1 cellular context compared by ENCODE assay signal in the genomic region with DNA sequence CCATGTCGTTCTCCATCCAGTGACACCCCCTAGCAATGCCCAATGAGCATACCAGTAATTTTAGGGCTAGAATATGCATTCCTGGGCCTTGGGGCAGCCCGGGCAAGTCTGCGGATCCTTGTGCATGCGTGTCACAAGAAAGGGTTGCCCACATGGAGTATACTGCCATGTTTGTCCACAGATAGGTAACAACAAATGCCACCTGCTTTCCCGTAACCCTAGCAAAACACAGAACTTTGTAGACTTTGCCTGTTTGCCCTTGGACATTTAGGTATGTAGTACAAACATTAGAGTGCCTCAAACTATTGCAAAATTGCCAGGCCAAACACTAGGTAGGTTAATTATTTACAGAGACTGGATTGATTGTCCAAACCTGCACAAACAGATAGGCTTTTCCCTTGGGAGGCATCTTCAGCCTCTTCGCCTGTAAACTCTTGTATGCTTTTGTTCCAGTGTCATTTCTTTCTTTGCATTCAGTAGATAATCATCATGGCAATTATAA.
TF ChIP-seq lines count a peak whose summit lies in the region.

No MANE protein-coding gene starts in this region.

TF ChIP-seq in HepG2, 621 proteins besides CTCF, POLR2A, EP300 and RAD21 (continued from another document and continues in another):
- TF ChIP-seq, protein P1, sequence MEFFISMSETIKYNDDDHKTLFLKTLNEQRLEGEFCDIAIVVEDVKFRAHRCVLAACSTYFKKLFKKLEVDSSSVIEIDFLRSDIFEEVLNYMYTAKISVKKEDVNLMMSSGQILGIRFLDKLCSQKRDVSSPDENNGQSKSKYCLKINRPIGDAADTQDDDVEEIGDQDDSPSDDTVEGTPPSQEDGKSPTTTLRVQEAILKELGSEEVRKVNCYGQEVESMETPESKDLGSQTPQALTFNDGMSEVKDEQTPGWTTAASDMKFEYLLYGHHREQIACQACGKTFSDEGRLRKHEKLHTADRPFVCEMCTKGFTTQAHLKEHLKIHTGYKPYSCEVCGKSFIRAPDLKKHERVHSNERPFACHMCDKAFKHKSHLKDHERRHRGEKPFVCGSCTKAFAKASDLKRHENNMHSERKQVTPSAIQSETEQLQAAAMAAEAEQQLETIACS (CRISPR knock-in tag; IDR thresholded peaks at IDR 0.05): no peak
- TF ChIP-seq, protein P2, sequence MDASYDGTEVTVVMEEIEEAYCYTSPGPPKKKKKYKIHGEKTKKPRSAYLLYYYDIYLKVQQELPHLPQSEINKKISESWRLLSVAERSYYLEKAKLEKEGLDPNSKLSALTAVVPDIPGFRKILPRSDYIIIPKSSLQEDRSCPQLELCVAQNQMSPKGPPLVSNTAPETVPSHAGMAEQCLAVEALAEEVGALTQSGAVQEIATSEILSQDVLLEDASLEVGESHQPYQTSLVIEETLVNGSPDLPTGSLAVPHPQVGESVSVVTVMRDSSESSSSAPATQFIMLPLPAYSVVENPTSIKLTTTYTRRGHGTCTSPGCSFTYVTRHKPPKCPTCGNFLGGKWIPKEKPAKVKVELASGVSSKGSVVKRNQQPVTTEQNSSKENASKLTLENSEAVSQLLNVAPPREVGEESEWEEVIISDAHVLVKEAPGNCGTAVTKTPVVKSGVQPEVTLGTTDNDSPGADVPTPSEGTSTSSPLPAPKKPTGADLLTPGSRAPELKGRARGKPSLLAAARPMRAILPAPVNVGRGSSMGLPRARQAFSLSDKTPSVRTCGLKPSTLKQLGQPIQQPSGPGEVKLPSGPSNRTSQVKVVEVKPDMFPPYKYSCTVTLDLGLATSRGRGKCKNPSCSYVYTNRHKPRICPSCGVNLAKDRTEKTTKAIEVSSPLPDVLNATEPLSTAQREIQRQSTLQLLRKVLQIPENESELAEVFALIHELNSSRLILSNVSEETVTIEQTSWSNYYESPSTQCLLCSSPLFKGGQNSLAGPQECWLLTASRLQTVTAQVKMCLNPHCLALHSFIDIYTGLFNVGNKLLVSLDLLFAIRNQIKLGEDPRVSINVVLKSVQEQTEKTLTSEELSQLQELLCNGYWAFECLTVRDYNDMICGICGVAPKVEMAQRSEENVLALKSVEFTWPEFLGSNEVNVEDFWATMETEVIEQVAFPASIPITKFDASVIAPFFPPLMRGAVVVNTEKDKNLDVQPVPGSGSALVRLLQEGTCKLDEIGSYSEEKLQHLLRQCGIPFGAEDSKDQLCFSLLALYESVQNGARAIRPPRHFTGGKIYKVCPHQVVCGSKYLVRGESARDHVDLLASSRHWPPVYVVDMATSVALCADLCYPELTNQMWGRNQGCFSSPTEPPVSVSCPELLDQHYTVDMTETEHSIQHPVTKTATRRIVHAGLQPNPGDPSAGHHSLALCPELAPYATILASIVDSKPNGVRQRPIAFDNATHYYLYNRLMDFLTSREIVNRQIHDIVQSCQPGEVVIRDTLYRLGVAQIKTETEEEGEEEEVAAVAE (CRISPR knock-in tag; IDR thresholded peaks at IDR 0.05; ENCODE audit: borderline replicate concordance): peak; percentile 93
- TF ChIP-seq MYNN (CRISPR knock-in tag; IDR thresholded peaks at IDR 0.05; ENCODE audit: low read depth): no peak
- peak; percentile 84; the same call in 1 of the 2 replicates for TF ChIP-seq ZC3H13 (CRISPR knock-in tag; IDR thresholded peaks at IDR 0.05)
- no peak for TF ChIP-seq ZC3H4 (CRISPR knock-in tag; IDR thresholded peaks at IDR 0.05; ENCODE audit: borderline replicate concordance)
- no peak for TF ChIP-seq ZNF180 (CRISPR knock-in tag; IDR thresholded peaks at IDR 0.05; ENCODE audit: borderline replicate concordance, low read depth)
- TF ChIP-seq, protein P3, sequence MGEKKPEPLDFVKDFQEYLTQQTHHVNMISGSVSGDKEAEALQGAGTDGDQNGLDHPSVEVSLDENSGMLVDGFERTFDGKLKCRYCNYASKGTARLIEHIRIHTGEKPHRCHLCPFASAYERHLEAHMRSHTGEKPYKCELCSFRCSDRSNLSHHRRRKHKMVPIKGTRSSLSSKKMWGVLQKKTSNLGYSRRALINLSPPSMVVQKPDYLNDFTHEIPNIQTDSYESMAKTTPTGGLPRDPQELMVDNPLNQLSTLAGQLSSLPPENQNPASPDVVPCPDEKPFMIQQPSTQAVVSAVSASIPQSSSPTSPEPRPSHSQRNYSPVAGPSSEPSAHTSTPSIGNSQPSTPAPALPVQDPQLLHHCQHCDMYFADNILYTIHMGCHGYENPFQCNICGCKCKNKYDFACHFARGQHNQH (CRISPR knock-in tag; IDR thresholded peaks at IDR 0.05): peak; percentile 96
- TF ChIP-seq ZNF124 (CRISPR knock-in tag; IDR thresholded peaks at IDR 0.05): peak; percentile 86; the same call in 1 of the 2 replicates
- TF ChIP-seq, protein P4, sequence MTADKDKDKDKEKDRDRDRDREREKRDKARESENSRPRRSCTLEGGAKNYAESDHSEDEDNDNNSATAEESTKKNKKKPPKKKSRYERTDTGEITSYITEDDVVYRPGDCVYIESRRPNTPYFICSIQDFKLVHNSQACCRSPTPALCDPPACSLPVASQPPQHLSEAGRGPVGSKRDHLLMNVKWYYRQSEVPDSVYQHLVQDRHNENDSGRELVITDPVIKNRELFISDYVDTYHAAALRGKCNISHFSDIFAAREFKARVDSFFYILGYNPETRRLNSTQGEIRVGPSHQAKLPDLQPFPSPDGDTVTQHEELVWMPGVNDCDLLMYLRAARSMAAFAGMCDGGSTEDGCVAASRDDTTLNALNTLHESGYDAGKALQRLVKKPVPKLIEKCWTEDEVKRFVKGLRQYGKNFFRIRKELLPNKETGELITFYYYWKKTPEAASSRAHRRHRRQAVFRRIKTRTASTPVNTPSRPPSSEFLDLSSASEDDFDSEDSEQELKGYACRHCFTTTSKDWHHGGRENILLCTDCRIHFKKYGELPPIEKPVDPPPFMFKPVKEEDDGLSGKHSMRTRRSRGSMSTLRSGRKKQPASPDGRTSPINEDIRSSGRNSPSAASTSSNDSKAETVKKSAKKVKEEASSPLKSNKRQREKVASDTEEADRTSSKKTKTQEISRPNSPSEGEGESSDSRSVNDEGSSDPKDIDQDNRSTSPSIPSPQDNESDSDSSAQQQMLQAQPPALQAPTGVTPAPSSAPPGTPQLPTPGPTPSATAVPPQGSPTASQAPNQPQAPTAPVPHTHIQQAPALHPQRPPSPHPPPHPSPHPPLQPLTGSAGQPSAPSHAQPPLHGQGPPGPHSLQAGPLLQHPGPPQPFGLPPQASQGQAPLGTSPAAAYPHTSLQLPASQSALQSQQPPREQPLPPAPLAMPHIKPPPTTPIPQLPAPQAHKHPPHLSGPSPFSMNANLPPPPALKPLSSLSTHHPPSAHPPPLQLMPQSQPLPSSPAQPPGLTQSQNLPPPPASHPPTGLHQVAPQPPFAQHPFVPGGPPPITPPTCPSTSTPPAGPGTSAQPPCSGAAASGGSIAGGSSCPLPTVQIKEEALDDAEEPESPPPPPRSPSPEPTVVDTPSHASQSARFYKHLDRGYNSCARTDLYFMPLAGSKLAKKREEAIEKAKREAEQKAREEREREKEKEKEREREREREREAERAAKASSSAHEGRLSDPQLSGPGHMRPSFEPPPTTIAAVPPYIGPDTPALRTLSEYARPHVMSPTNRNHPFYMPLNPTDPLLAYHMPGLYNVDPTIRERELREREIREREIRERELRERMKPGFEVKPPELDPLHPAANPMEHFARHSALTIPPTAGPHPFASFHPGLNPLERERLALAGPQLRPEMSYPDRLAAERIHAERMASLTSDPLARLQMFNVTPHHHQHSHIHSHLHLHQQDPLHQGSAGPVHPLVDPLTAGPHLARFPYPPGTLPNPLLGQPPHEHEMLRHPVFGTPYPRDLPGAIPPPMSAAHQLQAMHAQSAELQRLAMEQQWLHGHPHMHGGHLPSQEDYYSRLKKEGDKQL (CRISPR knock-in tag; IDR thresholded peaks at IDR 0.05; ENCODE audit: low read depth): peak; percentile 98
- no peak for TF ChIP-seq KDM5B (CRISPR knock-in tag; IDR thresholded peaks at IDR 0.05; ENCODE audit: borderline replicate concordance)
- TF ChIP-seq, protein P5, sequence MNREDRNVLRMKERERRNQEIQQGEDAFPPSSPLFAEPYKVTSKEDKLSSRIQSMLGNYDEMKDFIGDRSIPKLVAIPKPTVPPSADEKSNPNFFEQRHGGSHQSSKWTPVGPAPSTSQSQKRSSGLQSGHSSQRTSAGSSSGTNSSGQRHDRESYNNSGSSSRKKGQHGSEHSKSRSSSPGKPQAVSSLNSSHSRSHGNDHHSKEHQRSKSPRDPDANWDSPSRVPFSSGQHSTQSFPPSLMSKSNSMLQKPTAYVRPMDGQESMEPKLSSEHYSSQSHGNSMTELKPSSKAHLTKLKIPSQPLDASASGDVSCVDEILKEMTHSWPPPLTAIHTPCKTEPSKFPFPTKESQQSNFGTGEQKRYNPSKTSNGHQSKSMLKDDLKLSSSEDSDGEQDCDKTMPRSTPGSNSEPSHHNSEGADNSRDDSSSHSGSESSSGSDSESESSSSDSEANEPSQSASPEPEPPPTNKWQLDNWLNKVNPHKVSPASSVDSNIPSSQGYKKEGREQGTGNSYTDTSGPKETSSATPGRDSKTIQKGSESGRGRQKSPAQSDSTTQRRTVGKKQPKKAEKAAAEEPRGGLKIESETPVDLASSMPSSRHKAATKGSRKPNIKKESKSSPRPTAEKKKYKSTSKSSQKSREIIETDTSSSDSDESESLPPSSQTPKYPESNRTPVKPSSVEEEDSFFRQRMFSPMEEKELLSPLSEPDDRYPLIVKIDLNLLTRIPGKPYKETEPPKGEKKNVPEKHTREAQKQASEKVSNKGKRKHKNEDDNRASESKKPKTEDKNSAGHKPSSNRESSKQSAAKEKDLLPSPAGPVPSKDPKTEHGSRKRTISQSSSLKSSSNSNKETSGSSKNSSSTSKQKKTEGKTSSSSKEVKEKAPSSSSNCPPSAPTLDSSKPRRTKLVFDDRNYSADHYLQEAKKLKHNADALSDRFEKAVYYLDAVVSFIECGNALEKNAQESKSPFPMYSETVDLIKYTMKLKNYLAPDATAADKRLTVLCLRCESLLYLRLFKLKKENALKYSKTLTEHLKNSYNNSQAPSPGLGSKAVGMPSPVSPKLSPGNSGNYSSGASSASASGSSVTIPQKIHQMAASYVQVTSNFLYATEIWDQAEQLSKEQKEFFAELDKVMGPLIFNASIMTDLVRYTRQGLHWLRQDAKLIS (CRISPR knock-in tag; IDR thresholded peaks at IDR 0.05): no peak
- TF ChIP-seq, protein P6, sequence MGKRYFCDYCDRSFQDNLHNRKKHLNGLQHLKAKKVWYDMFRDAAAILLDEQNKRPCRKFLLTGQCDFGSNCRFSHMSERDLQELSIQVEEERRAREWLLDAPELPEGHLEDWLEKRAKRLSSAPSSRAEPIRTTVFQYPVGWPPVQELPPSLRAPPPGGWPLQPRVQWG (CRISPR knock-in tag; IDR thresholded peaks at IDR 0.05; ENCODE audit: borderline replicate concordance, low read depth): no peak
- no peak for TF ChIP-seq ZNF577 (CRISPR knock-in tag; IDR thresholded peaks at IDR 0.05; ENCODE audit: borderline replicate concordance, low read depth)
- TF ChIP-seq ZNF354B (CRISPR knock-in tag; IDR thresholded peaks at IDR 0.05): 0 out of 2 replicates have a peak, but pooled peaks have one; percentile 70
- TF ChIP-seq, protein P7, sequence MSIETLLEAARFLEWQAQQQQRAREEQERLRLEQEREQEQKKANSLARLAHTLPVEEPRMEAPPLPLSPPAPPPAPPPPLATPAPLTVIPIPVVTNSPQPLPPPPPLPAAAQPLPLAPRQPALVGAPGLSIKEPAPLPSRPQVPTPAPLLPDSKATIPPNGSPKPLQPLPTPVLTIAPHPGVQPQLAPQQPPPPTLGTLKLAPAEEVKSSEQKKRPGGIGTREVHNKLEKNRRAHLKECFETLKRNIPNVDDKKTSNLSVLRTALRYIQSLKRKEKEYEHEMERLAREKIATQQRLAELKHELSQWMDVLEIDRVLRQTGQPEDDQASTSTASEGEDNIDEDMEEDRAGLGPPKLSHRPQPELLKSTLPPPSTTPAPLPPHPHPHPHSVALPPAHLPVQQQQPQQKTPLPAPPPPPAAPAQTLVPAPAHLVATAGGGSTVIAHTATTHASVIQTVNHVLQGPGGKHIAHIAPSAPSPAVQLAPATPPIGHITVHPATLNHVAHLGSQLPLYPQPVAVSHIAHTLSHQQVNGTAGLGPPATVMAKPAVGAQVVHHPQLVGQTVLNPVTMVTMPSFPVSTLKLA (IDR thresholded peaks at IDR 0.05): peak; percentile 86
- peak; percentile 92 for TF ChIP-seq ERF (CRISPR knock-in tag; IDR thresholded peaks at IDR 0.05)
- TF ChIP-seq, protein P8, sequence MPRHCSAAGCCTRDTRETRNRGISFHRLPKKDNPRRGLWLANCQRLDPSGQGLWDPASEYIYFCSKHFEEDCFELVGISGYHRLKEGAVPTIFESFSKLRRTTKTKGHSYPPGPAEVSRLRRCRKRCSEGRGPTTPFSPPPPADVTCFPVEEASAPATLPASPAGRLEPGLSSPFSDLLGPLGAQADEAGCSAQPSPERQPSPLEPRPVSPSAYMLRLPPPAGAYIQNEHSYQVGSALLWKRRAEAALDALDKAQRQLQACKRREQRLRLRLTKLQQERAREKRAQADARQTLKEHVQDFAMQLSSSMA (CRISPR knock-in tag; IDR thresholded peaks at IDR 0.05): peak; percentile 44; the same call in 1 of the 2 replicates
- TF ChIP-seq, protein P9, sequence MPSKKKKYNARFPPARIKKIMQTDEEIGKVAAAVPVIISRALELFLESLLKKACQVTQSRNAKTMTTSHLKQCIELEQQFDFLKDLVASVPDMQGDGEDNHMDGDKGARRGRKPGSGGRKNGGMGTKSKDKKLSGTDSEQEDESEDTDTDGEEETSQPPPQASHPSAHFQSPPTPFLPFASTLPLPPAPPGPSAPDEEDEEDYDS (CRISPR knock-in tag; IDR thresholded peaks at IDR 0.05): peak; percentile 66
- peak; percentile 97 for TF ChIP-seq KLF6 (CRISPR knock-in tag; IDR thresholded peaks at IDR 0.05)
- peak; percentile 85 for TF ChIP-seq TCF7 (IDR thresholded peaks at IDR 0.05; ENCODE audit: low read depth)
- TF ChIP-seq, protein P10, sequence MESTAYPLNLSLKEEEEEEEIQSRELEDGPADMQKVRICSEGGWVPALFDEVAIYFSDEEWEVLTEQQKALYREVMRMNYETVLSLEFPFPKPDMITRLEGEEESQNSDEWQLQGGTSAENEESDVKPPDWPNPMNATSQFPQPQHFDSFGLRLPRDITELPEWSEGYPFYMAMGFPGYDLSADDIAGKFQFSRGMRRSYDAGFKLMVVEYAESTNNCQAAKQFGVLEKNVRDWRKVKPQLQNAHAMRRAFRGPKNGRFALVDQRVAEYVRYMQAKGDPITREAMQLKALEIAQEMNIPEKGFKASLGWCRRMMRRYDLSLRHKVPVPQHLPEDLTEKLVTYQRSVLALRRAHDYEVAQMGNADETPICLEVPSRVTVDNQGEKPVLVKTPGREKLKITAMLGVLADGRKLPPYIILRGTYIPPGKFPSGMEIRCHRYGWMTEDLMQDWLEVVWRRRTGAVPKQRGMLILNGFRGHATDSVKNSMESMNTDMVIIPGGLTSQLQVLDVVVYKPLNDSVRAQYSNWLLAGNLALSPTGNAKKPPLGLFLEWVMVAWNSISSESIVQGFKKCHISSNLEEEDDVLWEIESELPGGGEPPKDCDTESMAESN (CRISPR knock-in tag; conservative IDR thresholded peaks at IDR 0.05): peak; percentile 95
- TF ChIP-seq MED1 (CRISPR knock-in tag; IDR thresholded peaks at IDR 0.05): peak; percentile 98
- TF ChIP-seq, protein P11, sequence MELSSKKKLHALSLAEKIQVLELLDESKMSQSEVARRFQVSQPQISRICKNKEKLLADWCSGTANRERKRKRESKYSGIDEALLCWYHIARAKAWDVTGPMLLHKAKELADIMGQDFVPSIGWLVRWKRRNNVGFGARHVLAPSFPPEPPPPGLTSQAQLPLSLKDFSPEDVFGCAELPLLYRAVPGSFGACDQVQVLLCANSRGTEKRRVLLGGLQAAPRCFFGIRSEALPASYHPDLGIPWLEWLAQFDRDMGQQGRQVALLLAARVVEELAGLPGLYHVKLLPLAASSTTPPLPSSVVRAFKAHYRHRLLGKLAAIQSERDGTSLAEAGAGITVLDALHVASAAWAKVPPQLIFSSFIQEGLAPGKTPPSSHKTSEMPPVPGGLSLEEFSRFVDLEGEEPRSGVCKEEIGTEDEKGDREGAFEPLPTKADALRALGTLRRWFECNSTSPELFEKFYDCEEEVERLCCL (CRISPR knock-in tag; IDR thresholded peaks at IDR 0.05; ENCODE audit: borderline replicate concordance): no peak
- no peak for TF ChIP-seq NFYB (CRISPR knock-in tag; IDR thresholded peaks at IDR 0.05)
- TF ChIP-seq ZNF350 (CRISPR knock-in tag; IDR thresholded peaks at IDR 0.05; ENCODE audit: borderline replicate concordance, low read depth): peak; percentile 89
- peak; percentile 98 for TF ChIP-seq ZNF878 (CRISPR knock-in tag; IDR thresholded peaks at IDR 0.05)
